Comparison of ENCODE assay signal across 13 cellular contexts in genomic region chr9:136614967-136615623, GRCh38. TPM values are rescaled to one million over a fixed set of nuclear protein-coding genes. Genes with fewer than 3 reads are reported as not detected.
DNase-seq lines count a peak whose midpoint lies in the region; ATAC-seq, FAIRE-seq and TF ChIP-seq lines count a peak whose summit lies in the region.
"Had no signal": no experiment of that assay in that cellular context is flagged by ENCODE, and none has a peak within 500 bp of the region (broad histone marks: within the 10 kb centered on the region; RNA-seq: fewer than 3 reads in every experiment).

No MANE protein-coding gene starts in this region.

- no peaks in the 10 kb centered on the region for H3K79me1 ChIP-seq in H1 (ENCODE audit: low read depth, low read length)

- peak overlapping the region; percentile 90; the same call in 1 of the 2 replicates for H2BK12ac ChIP-seq in H1 (ENCODE audit: low read depth, low read length)

- H4K91ac ChIP-seq in H1 (replicated peaks; ENCODE audit: insufficient read length, low read length), result no peak overlapping the region

- POLR2A ChIA-PET in A549 (lab: Yijun Ruan, JAX) (no interaction called here), H1 (lab: Charles Lee; ENCODE audit: partially characterized antibody) (interaction anchor here (1.1 kb wide), 1 partner anchor 75 kb away, joined by 3 read pairs; no protein-coding TSS in a partner anchor)

- H3K23me2 ChIP-seq in H1 (ENCODE audit: low read depth, low read length), result no peaks in the 10 kb centered on the region

- no peak for TF ChIP-seq CTCF in A549 (IDR thresholded peaks at IDR 0.05)
- TF ChIP-seq CTCF in H1 (IDR thresholded peaks at IDR 0.05; ENCODE audit: control extremely low read depth in 1 of 3, insufficient read depth in 1 of 3, low read depth in 1 of 3, low read length in 3 of 3), result peak in 2 of 3 experiments; percentile 38 to 42; a peak in 3 of 4 replicates
- no peak for TF ChIP-seq CTCF in neural crest cell (conservative IDR thresholded peaks at IDR 0.05)

- H3K27ac ChIP-seq in A549 (peak overlapping the region in 1 of 2 experiments; percentile 25; a peak in 2 of 6 replicates), H1 (ENCODE audit: low read depth, low read length) (no peak overlapping the region)

- H3K18ac ChIP-seq in H1 (ENCODE audit: extremely low read depth, low read length), result no peak overlapping the region; the same call in 1 of the 2 replicates

- peak overlapping the region; percentile 49; the same call in 1 of the 2 replicates for H2BK20ac ChIP-seq in H1 (ENCODE audit: low read length)

- no peak overlapping the region for H4K8ac ChIP-seq in H1 (ENCODE audit: extremely low read depth, insufficient read depth, low read length)

- H3K27me3 ChIP-seq in H1 (replicated peaks in 1 of 4; ENCODE audit: control insufficient read depth in 3 of 4, extremely low read depth in 1 of 4, insufficient read depth in 3 of 4, low read length in 3 of 4), result no peaks in the 10 kb centered on the region

- peak overlapping the region; percentile 37 for H3K27ac Mint-ChIP-seq in neural crest cell (ENCODE audit: unreplicated experiment)
- H3K27ac Mint-ChIP-seq: activated naive CD4-positive, alpha-beta T cell treated with anti-CD3 and anti-CD28 coated beads for 36 hours; stimulated activated naive CD8-positive, alpha-beta T cell treated with anti-CD3 and anti-CD28 coated beads, Interleukin-15, Interleukin-2, amounts not matched to agents 100 ng/mL and 50 ng/mL, for 24 hours had no signal

- H3K4me3 ChIP-seq in A549, result no peak overlapping the region
- H3K4me3 ChIP-seq in H1 (ENCODE audit: extremely low read depth in 1 of 4, insufficient read depth in 2 of 4, low read depth in 3 of 4, low read length in 4 of 4), result no peak overlapping the region

- no peak overlapping the region for H4K5ac ChIP-seq in H1 (ENCODE audit: insufficient read length, low read depth, low read length)

- peak overlapping the region; percentile 18; the same call in 1 of the 2 replicates for H2BK5ac ChIP-seq in H1 (ENCODE audit: low read depth, low read length)

- WGBS in A549 (ENCODE audit: missing lambda C conversion rate), result 75% methylated on average over 20 of the region's 25 CpGs
- 80% methylated on average over 25 of the region's 25 CpGs; no CpG with 5 or more reads in 1 of the 2 experiments for WGBS in H1 (ENCODE audit: extremely low coverage in 1 of 2, insufficient coverage in 1 of 2, insufficient read length in 1 of 2, insufficient replicate concordance in 2 of 2, low coverage in 1 of 2, low lambda C conversion rate in 2 of 2, missing lambda C conversion rate in 1 of 2), 2 experiments

- no peaks in the 10 kb centered on the region for H3K9me3 Mint-ChIP-seq in neural crest cell
- H3K9me3 Mint-ChIP-seq: activated naive CD4-positive, alpha-beta T cell treated with anti-CD3 and anti-CD28 coated beads for 36 hours; stimulated activated naive CD8-positive, alpha-beta T cell treated with anti-CD3 and anti-CD28 coated beads, Interleukin-15, Interleukin-2, amounts not matched to agents 100 ng/mL and 50 ng/mL, for 24 hours had no signal

- H3K36me3 Mint-ChIP-seq in neural crest cell (ENCODE audit: low read depth), result no peaks in the 10 kb centered on the region

- H3K9ac ChIP-seq in H1 (replicated peaks in 1 of 4; ENCODE audit: extremely low read depth in 1 of 4, low read depth in 3 of 4, low read length in 3 of 4), result no peak overlapping the region

- TF ChIP-seq EP300 in A549 (IDR thresholded peaks at IDR 0.05), result no peak
- no peak for TF ChIP-seq EP300 in H1 (IDR thresholded peaks at IDR 0.05; ENCODE audit: borderline replicate concordance in 1 of 2, low read depth in 2 of 2, low read length in 2 of 2)

- no peak for TF ChIP-seq POLR2A in A549 (IDR thresholded peaks at IDR 0.05; ENCODE audit: low read length)
- no peak for TF ChIP-seq POLR2A in H1 (IDR thresholded peaks at IDR 0.05; ENCODE audit: control extremely low read depth in 1 of 2, low read depth in 2 of 2, low read length in 2 of 2)

- H3K4me1 Mint-ChIP-seq in neural crest cell, result peaks cover 24% of the 10 kb centered on the region

- FAIRE-seq in A549 (lab: Jason Lieb, UNC), result no peak
- no peak for FAIRE-seq in H1 (lab: Jason Lieb, UNC)

- H3K23ac ChIP-seq in H1 (ENCODE audit: insufficient read length), result no peak overlapping the region

- peak; percentile 22 to 30; a peak in 2 of 5 replicates for TF ChIP-seq RAD21 in A549 (conservative IDR thresholded peaks at IDR 0.05 in 1 of 2, IDR thresholded peaks at IDR 0.05 in 1 of 2)
- TF ChIP-seq RAD21 in H1 (IDR thresholded peaks at IDR 0.05 in 1 of 2, conservative IDR thresholded peaks at IDR 0.05 in 1 of 2; ENCODE audit: low read depth in 2 of 2, low read length in 2 of 2), result peak; percentile 41 to 60; a peak in 3 of 4 replicates

- no peaks in the 10 kb centered on the region for H4K20me1 ChIP-seq in H1 (replicated peaks in 1 of 2; ENCODE audit: control insufficient read depth in 1 of 2, insufficient read depth in 2 of 2, low read length in 2 of 2)

- no peaks in the 10 kb centered on the region for H3K27me3 Mint-ChIP-seq in neural crest cell (ENCODE audit: low read depth)
- H3K27me3 Mint-ChIP-seq: stimulated activated naive CD8-positive, alpha-beta T cell treated with anti-CD3 and anti-CD28 coated beads, Interleukin-15, Interleukin-2, amounts not matched to agents 100 ng/mL and 50 ng/mL, for 24 hours had no signal

- no peak overlapping the region for H2AK5ac ChIP-seq in H1 (ENCODE audit: low read depth, low read length)

- H3K4me1 ChIP-seq in A549 (no peaks in the 10 kb centered on the region), H1 (replicated peaks in 1 of 4; ENCODE audit: control insufficient read depth in 3 of 4, insufficient read depth in 4 of 4, low read length in 3 of 4) (peaks cover 0 to 9% (median 6%) of the 10 kb centered on the region in 4 experiments; a peak in 6 of 7 replicates)

- no peak overlapping the region for H3K56ac ChIP-seq in H1 (replicated peaks; ENCODE audit: insufficient read length, low read depth, low read length)

- DNase-seq in A549 (ENCODE audit: low read depth in 1 of 2, low spot score in 1 of 2), result peak in 1 of 2 experiments; percentile 51
- peak; percentile 63 for DNase-seq in HT-29 (ENCODE audit: low spot score)
- peak in 1 of 2 experiments; percentile 71 for DNase-seq in H1 (ENCODE audit: low read depth in 1 of 2, low spot score in 2 of 2)
- DNase-seq in neural crest cell (ENCODE audit: low read depth, low spot score), result no peak
- DNase-seq in T1000 (lab: John Stamatoyannopoulos, UW), result no peak
- DNase-seq in activated naive CD4-positive, alpha-beta T cell (lab: John Stamatoyannopoulos, UW), result no peak
- DNase-seq: activated CD4-positive, alpha-beta T cell treated with anti-CD3 and anti-CD28 coated beads, Interleukin-2, amount 50 U/mL, for 4 hours; activated naive CD4-positive, alpha-beta T cell treated with anti-CD3 and anti-CD28 coated beads for 36 hours; Kasumi-1 had no signal

- peak overlapping the region; percentile 32 for H3K4me3 Mint-ChIP-seq in neural crest cell
- H3K4me3 Mint-ChIP-seq: activated naive CD4-positive, alpha-beta T cell treated with anti-CD3 and anti-CD28 coated beads for 36 hours; CD14-positive monocyte; stimulated activated naive CD8-positive, alpha-beta T cell treated with anti-CD3 and anti-CD28 coated beads, Interleukin-15, Interleukin-2, amounts not matched to agents 100 ng/mL and 50 ng/mL, for 24 hours had no signal

- ATAC-seq in A549 (peak; percentile 42 to 53; a peak in 5 of 6 replicates), HG03039 (IDR thresholded peaks at IDR 0.05; ENCODE audit: unreplicated experiment) (no peak), GM18870 (IDR thresholded peaks at IDR 0.05; ENCODE audit: unreplicated experiment) (no peak)

- H3K79me2 ChIP-seq in H1 (ENCODE audit: control insufficient read depth in 1 of 2, insufficient read depth in 2 of 2, low read length in 2 of 2), result no peaks in the 10 kb centered on the region

- H2AFZ ChIP-seq in H1 (ENCODE audit: low read length), result no peak overlapping the region

- H2BK15ac ChIP-seq in H1 (ENCODE audit: low read length), result peak overlapping the region; percentile 95; the same call in 1 of the 2 replicates

- H3K36me3 ChIP-seq in H1 (ENCODE audit: control insufficient read depth in 2 of 4, insufficient read depth in 4 of 4, low read length in 3 of 4), result no peaks in the 10 kb centered on the region

- peak overlapping the region; percentile 76 for H3K4ac ChIP-seq in H1 (replicated peaks; ENCODE audit: insufficient read length, low read depth, low read length)

- CTCF ChIA-PET in A549 (lab: Yijun Ruan, JAX), result interaction anchor here (1.4 to 8.8 kb wide), 3 partner anchors 10 to 127 kb away, joined by 6 to 101 read pairs (median 8); no protein-coding TSS in a partner anchor
- CTCF ChIA-PET in H1 (lab: Charles Lee; ENCODE audit: partially characterized antibody), result interaction anchor here (0.7 to 3.1 kb wide), 5 partner anchors 9 to 129 kb away, joined by 3 to 16 read pairs (median 3); no protein-coding TSS in a partner anchor

- H3K4me2 ChIP-seq in A549 (no peak overlapping the region), H1 (ENCODE audit: insufficient read depth in 1 of 2, low read depth in 2 of 2, low read length in 2 of 2) (no peak overlapping the region)

- H2BK120ac ChIP-seq in H1 (replicated peaks; ENCODE audit: low read depth, low read length), result no peak overlapping the region

- no peak overlapping the region for H3K14ac ChIP-seq in H1 (ENCODE audit: insufficient read length)

- H3K9me3 ChIP-seq in A549 (no peaks in the 10 kb centered on the region), H1 (ENCODE audit: insufficient read depth in 2 of 2, low read depth in 1 of 2, low read length in 1 of 2) (no peaks in the 10 kb centered on the region)

TF ChIP-seq in A549, 52 proteins besides CTCF, POLR2A, EP300 and RAD21 (continues in another document):
- no peak for TF ChIP-seq PHF8 (IDR thresholded peaks at IDR 0.05; ENCODE audit: borderline replicate concordance, low read depth)

TF ChIP-seq in H1, 55 proteins besides CTCF, POLR2A, EP300 and RAD21 (continues in another document):
- TF ChIP-seq ASH2L (IDR thresholded peaks at IDR 0.05; ENCODE audit: low read length), result no peak

RNA-seq across cellular contexts. Expression of gene EGFL7, which starts 47.6 kb away (rescaled TPM):
- polyA plus RNA-seq in A549 (2011; rRNA removed) (15.3 and 19.9 TPM in 2 replicates), A549 (2017; fragmentation: RNase III; extraction: RNeasy Plus Mini Kit Qiagen cat#74134 plus additional on column Dnase treatment) (28.9 to 34.4 TPM (median 32.3 TPM) in 3 replicates), H1 (2011; rRNA removed) (53.4 and 82.5 TPM in 2 replicates)
- 49.6 and 71.8 TPM in 2 replicates for polyA plus RNA-seq in A549 (2012; cell fraction: cytosol; rRNA removed)
- 70.7 and 117 TPM in 2 replicates for polyA plus RNA-seq in A549 (2012; cell fraction: nucleus; rRNA removed)
- polyA minus RNA-seq in A549 (2011; rRNA and poly(A)+ RNA removed), result 3.1 and 5.9 TPM in 2 replicates
- 3.2 and 6.4 TPM in 2 replicates for total RNA-seq in HT-29 (2014; rRNA removed; shearing (Covaris generic))
- total RNA-seq in H1 (2021; fragmentation: NEBNext Ultra II Directional; extraction: Animal tissue kit (Norgen Biotek cat#: 25700)), result 37.8 and 39.8 TPM in 2 replicates
- 63.0 TPM for polyA plus RNA-seq in H1 (2011; cell fraction: cytosol; rRNA removed)
- 82.5 TPM for polyA plus RNA-seq in H1 (2011; cell fraction: nucleus; rRNA removed)
- 17.3 to 46.4 TPM (median 40.7 TPM) in 4 replicates for polyA plus RNA-seq in H1 (2012, experiment 1 of 2)
- 43.2 TPM for polyA plus RNA-seq in H1 (2012, experiment 2 of 2)
- polyA plus RNA-seq in H1 (2013, experiment 1 of 2), result 66.8 TPM
- 68.8 TPM for polyA plus RNA-seq in H1 (2013, experiment 2 of 2)
- 7.2 and 9.3 TPM in 2 replicates for polyA minus RNA-seq in H1 (2011; rRNA and poly(A)+ RNA removed)
- polyA minus RNA-seq in H1 (2011; cell fraction: cytosol; rRNA and poly(A)+ RNA removed), result 30.7 TPM
- 12.8 TPM for polyA minus RNA-seq in H1 (2011; cell fraction: nucleus; rRNA and poly(A)+ RNA removed)
- total RNA-seq in neural crest cell, result 14.1 and 16.8 TPM in 2 replicates

Comparison
In these comparisons a context has a peak if more than half of its experiments do, and no peak if none do; other contexts are left out.
1. ATAC-seq: peak in A549 (2 of 2); none in HG03039 (single experiment) and GM18870 (single experiment).
2. CTCF ChIP-seq: peak in H1 (2 of 3); none in A549 (single experiment) and neural crest cell (single experiment).
3. Of the 18 proteins assayed by ChIP-seq in both H1 and A549: peak only in H1: CTCF and MAX; only in A549: none; in both: E2F6 and RAD21; in neither: 14.